ENCODE assay signal across 1 cellular context in the genomic region with DNA sequence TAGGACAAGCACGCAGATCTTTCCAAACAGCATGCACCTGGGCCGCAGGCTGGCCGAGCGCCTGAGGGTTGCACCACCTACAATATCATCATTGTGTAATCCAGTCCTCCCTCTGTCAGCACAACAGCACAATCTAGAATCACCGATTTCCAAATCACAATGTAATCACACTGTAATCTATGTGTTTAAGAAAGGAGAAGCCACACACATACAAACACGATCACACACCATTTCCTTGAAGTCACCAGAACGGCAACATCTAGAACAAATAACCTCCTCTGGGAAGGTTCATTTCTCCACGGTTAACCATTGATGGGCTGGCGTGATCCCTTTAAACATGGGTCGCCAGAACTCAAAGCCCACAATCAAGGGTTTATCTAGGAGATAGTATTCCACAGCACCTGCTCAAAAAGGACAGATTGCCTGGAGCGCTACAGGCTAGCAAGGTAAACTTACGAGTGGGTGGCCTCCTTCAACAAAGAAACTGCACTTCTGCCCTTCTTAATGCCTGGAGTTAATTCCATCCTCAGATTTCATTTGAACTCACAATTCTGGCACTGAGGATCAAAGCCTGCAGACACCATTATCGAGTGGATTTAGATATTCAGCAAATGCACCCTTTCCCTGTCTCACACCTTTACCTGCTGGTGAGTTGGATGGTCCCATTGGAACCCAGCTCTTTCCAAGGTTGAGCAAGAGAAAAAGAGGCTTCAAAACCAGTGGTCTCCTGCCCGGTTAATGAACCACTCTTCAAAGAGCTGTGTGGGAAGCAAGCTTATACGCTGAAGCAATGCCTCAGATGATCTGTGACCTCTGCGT.
A peak's percentile ranks its signal among the peaks of the same experiment; 100 is the strongest.
TF ChIP-seq lines count a peak whose summit lies in the region.

No MANE protein-coding gene starts in this region.

TF ChIP-seq in HepG2, 621 proteins besides CTCF, POLR2A, EP300 and RAD21 (continued from another document and continues in another):
- TF ChIP-seq ZBTB49 (CRISPR knock-in tag; IDR thresholded peaks at IDR 0.05; ENCODE audit: borderline replicate concordance) = peak; percentile 70; the same call in 1 of the 2 replicates
- peak; percentile 94 for TF ChIP-seq MIER3 (CRISPR knock-in tag; IDR thresholded peaks at IDR 0.05; ENCODE audit: borderline replicate concordance)
- peak; percentile 82; the same call in 1 of the 2 replicates for TF ChIP-seq POGZ (CRISPR knock-in tag; IDR thresholded peaks at IDR 0.05)
- 0 out of 2 replicates have a peak, but pooled peaks have one; percentile 63 for TF ChIP-seq ZNF713 (CRISPR knock-in tag; IDR thresholded peaks at IDR 0.05)
- TF ChIP-seq, protein P1, sequence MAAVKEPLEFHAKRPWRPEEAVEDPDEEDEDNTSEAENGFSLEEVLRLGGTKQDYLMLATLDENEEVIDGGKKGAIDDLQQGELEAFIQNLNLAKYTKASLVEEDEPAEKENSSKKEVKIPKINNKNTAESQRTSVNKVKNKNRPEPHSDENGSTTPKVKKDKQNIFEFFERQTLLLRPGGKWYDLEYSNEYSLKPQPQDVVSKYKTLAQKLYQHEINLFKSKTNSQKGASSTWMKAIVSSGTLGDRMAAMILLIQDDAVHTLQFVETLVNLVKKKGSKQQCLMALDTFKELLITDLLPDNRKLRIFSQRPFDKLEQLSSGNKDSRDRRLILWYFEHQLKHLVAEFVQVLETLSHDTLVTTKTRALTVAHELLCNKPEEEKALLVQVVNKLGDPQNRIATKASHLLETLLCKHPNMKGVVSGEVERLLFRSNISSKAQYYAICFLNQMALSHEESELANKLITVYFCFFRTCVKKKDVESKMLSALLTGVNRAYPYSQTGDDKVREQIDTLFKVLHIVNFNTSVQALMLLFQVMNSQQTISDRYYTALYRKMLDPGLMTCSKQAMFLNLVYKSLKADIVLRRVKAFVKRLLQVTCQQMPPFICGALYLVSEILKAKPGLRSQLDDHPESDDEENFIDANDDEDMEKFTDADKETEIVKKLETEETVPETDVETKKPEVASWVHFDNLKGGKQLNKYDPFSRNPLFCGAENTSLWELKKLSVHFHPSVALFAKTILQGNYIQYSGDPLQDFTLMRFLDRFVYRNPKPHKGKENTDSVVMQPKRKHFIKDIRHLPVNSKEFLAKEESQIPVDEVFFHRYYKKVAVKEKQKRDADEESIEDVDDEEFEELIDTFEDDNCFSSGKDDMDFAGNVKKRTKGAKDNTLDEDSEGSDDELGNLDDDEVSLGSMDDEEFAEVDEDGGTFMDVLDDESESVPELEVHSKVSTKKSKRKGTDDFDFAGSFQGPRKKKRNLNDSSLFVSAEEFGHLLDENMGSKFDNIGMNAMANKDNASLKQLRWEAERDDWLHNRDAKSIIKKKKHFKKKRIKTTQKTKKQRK (IDR thresholded peaks at IDR 0.05; ENCODE audit: low read length) = no peak
- TF ChIP-seq, protein P2, sequence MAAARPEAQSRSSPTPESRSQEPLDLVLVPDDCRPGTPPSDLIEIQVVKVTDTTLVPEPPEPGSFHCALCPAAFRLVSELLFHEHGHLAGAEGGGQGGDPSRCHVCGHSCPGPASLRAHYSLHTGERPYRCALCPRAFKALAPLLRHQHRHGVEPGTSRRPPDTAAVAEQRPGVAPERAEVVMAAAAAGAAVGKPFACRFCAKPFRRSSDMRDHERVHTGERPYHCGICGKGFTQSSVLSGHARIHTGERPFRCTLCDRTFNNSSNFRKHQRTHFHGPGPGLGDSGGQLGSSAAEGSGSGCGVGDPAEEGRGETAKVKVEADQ (CRISPR knock-in tag; IDR thresholded peaks at IDR 0.05; ENCODE audit: borderline replicate concordance) = no peak
- TF ChIP-seq GATA4 (IDR thresholded peaks at IDR 0.05; ENCODE audit: borderline replicate concordance, low read depth) = peak; percentile 80
- TF ChIP-seq, protein P3, sequence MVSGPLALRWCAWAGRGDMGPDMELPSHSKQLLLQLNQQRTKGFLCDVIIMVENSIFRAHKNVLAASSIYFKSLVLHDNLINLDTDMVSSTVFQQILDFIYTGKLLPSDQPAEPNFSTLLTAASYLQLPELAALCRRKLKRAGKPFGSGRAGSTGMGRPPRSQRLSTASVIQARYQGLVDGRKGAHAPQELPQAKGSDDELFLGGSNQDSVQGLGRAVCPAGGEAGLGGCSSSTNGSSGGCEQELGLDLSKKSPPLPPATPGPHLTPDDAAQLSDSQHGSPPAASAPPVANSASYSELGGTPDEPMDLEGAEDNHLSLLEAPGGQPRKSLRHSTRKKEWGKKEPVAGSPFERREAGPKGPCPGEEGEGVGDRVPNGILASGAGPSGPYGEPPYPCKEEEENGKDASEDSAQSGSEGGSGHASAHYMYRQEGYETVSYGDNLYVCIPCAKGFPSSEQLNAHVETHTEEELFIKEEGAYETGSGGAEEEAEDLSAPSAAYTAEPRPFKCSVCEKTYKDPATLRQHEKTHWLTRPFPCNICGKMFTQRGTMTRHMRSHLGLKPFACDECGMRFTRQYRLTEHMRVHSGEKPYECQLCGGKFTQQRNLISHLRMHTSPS (CRISPR knock-in tag; IDR thresholded peaks at IDR 0.05; ENCODE audit: low read depth) = 0 out of 2 replicates have a peak, but pooled peaks have one; percentile 54
- TF ChIP-seq ZNF75D (CRISPR knock-in tag; IDR thresholded peaks at IDR 0.05; ENCODE audit: borderline replicate concordance) = no peak
- no peak for TF ChIP-seq ATAD3A (CRISPR knock-in tag; IDR thresholded peaks at IDR 0.05)
- peak; percentile 65 for TF ChIP-seq TFDP2 (CRISPR knock-in tag; IDR thresholded peaks at IDR 0.05)
- TF ChIP-seq ESRRA (CRISPR knock-in tag; IDR thresholded peaks at IDR 0.05; ENCODE audit: low read depth) = peak; percentile 39; the same call in 1 of the 2 replicates
- no peak for TF ChIP-seq ELF4 (CRISPR knock-in tag; IDR thresholded peaks at IDR 0.05; ENCODE audit: borderline replicate concordance)
- TF ChIP-seq ZNF781 (CRISPR knock-in tag; IDR thresholded peaks at IDR 0.05; ENCODE audit: borderline replicate concordance, not compliant biosample characterization) = peak; percentile 15
- peak; percentile 74; the same call in 1 of the 2 replicates for TF ChIP-seq ARID4A (CRISPR knock-in tag; IDR thresholded peaks at IDR 0.05; ENCODE audit: borderline replicate concordance)
- TF ChIP-seq ZNF709 (CRISPR knock-in tag; IDR thresholded peaks at IDR 0.05) = peak; percentile 67; the same call in 1 of the 2 replicates
- TF ChIP-seq, protein P4, sequence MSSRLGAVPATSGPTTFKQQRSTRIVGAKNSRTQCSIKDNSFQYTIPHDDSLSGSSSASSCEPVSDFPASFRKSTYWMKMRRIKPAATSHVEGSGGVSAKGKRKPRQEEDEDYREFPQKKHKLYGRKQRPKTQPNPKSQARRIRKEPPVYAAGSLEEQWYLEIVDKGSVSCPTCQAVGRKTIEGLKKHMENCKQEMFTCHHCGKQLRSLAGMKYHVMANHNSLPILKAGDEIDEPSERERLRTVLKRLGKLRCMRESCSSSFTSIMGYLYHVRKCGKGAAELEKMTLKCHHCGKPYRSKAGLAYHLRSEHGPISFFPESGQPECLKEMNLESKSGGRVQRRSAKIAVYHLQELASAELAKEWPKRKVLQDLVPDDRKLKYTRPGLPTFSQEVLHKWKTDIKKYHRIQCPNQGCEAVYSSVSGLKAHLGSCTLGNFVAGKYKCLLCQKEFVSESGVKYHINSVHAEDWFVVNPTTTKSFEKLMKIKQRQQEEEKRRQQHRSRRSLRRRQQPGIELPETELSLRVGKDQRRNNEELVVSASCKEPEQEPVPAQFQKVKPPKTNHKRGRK (CRISPR knock-in tag; IDR thresholded peaks at IDR 0.05) = 0 out of 2 replicates have a peak, but pooled peaks have one; percentile 77
- TF ChIP-seq ZFX (CRISPR knock-in tag; IDR thresholded peaks at IDR 0.05; ENCODE audit: low read depth) = peak; percentile 89
- no peak for TF ChIP-seq ZFYVE20 (CRISPR knock-in tag; IDR thresholded peaks at IDR 0.05; ENCODE audit: borderline replicate concordance, low read depth)
- peak; percentile 78; the same call in 1 of the 2 replicates for TF ChIP-seq KLF6 (CRISPR knock-in tag; IDR thresholded peaks at IDR 0.05)
- peak; percentile 66; the same call in 1 of the 2 replicates for TF ChIP-seq ZKSCAN8 (CRISPR knock-in tag; IDR thresholded peaks at IDR 0.05; ENCODE audit: borderline replicate concordance)
- TF ChIP-seq PHF5A (CRISPR knock-in tag; IDR thresholded peaks at IDR 0.05; ENCODE audit: low read depth, unreplicated experiment) = peak; percentile 82
- peak; percentile 47 for TF ChIP-seq HIVEP1 (CRISPR knock-in tag; IDR thresholded peaks at IDR 0.05)
- peak; percentile 73; the same call in 1 of the 2 replicates for TF ChIP-seq MYNN (CRISPR knock-in tag; IDR thresholded peaks at IDR 0.05; ENCODE audit: low read depth)
- no peak for TF ChIP-seq NR3C1 (CRISPR knock-in tag; IDR thresholded peaks at IDR 0.05)
- TF ChIP-seq MBD4 (IDR thresholded peaks at IDR 0.05; ENCODE audit: borderline replicate concordance, low read length) = peak; percentile 90
- TF ChIP-seq DPF2 (CRISPR knock-in tag; IDR thresholded peaks at IDR 0.05; ENCODE audit: borderline replicate concordance, low read depth) = peak; percentile 78
- TF ChIP-seq GABPA (IDR thresholded peaks at IDR 0.05; ENCODE audit: low read depth, low read length) = no peak
- TF ChIP-seq GABPA (CRISPR knock-in tag; IDR thresholded peaks at IDR 0.05; ENCODE audit: low read depth) = 0 out of 2 replicates have a peak, but pooled peaks have one; percentile 10
- TF ChIP-seq, protein P5, sequence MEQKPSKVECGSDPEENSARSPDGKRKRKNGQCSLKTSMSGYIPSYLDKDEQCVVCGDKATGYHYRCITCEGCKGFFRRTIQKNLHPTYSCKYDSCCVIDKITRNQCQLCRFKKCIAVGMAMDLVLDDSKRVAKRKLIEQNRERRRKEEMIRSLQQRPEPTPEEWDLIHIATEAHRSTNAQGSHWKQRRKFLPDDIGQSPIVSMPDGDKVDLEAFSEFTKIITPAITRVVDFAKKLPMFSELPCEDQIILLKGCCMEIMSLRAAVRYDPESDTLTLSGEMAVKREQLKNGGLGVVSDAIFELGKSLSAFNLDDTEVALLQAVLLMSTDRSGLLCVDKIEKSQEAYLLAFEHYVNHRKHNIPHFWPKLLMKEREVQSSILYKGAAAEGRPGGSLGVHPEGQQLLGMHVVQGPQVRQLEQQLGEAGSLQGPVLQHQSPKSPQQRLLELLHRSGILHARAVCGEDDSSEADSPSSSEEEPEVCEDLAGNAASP (CRISPR knock-in tag; IDR thresholded peaks at IDR 0.05; ENCODE audit: borderline replicate concordance) = peak; percentile 94
- TF ChIP-seq ZNF235 (CRISPR knock-in tag; IDR thresholded peaks at IDR 0.05; ENCODE audit: borderline replicate concordance) = 0 out of 2 replicates have a peak, but pooled peaks have one; percentile 67
- 0 out of 2 replicates have a peak, but pooled peaks have one; percentile 31 for TF ChIP-seq ZKSCAN1 (IDR thresholded peaks at IDR 0.05; ENCODE audit: low read length)
- peak; percentile 74 for TF ChIP-seq THAP11 (CRISPR knock-in tag; IDR thresholded peaks at IDR 0.05)
- peak; percentile 4; the same call in 1 of the 2 replicates for TF ChIP-seq ETV6 (CRISPR knock-in tag; conservative IDR thresholded peaks at IDR 0.05)
- TF ChIP-seq NAIF1 (CRISPR knock-in tag; IDR thresholded peaks at IDR 0.05; ENCODE audit: borderline replicate concordance) = no peak
- TF ChIP-seq ZNF121 (CRISPR knock-in tag; IDR thresholded peaks at IDR 0.05) = no peak; the same call in 1 of the 2 replicates
- TF ChIP-seq ZBTB7B (CRISPR knock-in tag; IDR thresholded peaks at IDR 0.05) = no peak; the same call in 1 of the 2 replicates
- peak; percentile 85 for TF ChIP-seq DRAP1 (CRISPR knock-in tag; IDR thresholded peaks at IDR 0.05)
